Comparison of ENCODE assay signal across 9 cellular contexts in the genomic region with DNA sequence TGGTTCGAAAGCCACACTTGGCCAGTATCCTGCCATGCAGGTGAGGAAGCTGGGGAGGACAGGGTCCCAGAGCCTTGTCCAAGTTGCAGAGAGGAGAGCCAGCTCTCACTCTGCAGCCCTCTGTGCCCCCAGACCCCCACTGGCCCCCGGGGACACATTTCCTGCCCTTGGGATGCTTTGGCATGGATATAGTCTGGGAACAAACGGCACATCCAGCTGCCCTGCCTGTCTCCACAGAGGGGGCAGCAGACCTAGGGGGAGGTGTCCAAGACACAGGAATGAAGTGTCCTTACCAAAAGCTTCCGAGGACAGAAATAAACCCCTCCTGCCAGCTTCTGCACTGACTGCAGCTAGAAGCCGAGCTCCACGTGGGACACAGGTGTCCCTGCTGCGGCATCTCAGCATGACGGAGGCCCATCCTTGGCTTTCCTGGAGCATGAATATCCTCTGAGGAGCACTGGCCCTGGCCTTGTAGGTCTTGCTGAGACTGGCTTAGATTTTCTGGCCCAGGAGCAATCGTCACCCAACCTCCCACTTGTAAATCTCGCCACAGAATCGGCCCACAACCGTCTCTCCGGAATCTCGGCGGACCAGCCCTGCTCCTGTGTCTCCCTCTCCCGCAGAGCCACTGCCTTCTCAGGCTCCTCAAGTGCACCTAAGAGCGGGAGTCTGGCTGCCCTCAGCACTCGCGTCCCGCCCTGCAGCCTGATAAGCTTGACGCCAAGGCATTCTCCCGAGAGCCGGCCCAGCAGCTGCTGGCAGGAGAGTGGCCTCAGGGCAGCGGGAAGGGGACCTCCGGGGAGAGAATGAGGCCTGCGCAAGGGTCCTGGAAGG. TPM values are rescaled to one million over a fixed set of nuclear protein-coding genes. Genes with fewer than 3 reads are reported as not detected.
DNase-seq lines count a peak whose midpoint lies in the region; ATAC-seq, FAIRE-seq and TF ChIP-seq lines count a peak whose summit lies in the region.
"Had no signal": no experiment of that assay in that cellular context is flagged by ENCODE, and none has a peak within 500 bp of the region (broad histone marks: within the 10 kb centered on the region; RNA-seq: fewer than 3 reads in every experiment).

No MANE protein-coding gene starts in this region.

- H3K27ac Mint-ChIP-seq in activated CD4-positive, alpha-beta T cell treated with anti-CD3 and anti-CD28 coated beads, Interleukin-2, amount 10 ng/mL, durations not matched to agents 24 days and 14 days, result peak overlapping the region; percentile 92
- peak overlapping the region; percentile 97 for H3K27ac Mint-ChIP-seq in stimulated activated naive B cell treated with anti-CD40 and anti-IgM and Interleukin-4, amounts not matched to agents 10 μg/mL and 1 μg/mL and 100 μg/mL, for 72 hours

- FAIRE-seq in kidney (lab: Jason Lieb, UNC) (no peak), HTR-8/SVneo (lab: Jason Lieb, UNC) (no peak)

- no peaks in the 10 kb centered on the region for H3K27me3 Mint-ChIP-seq in activated CD4-positive, alpha-beta T cell treated with anti-CD3 and anti-CD28 coated beads, Interleukin-2, amount 10 ng/mL, durations not matched to agents 24 days and 14 days
- H3K27me3 Mint-ChIP-seq in stimulated activated naive B cell treated with anti-CD40 and anti-IgM and Interleukin-4, amounts not matched to agents 10 μg/mL and 1 μg/mL and 100 μg/mL, for 72 hours, result no peaks in the 10 kb centered on the region

- peak in 1 of 2 donors; percentile 1 for ATAC-seq in stimulated activated naive B cell treated with anti-CD40 and anti-IgM and Interleukin-4, amounts not matched to agents 10 μg/mL and 1 μg/mL and 100 μg/mL, for 72 hours (replicated peaks)
- ATAC-seq in HG03432 (IDR thresholded peaks at IDR 0.05; ENCODE audit: unreplicated experiment), result no peak

- no peaks in the 10 kb centered on the region for H3K27me3 ChIP-seq in NT2/D1 (ENCODE audit: insufficient read depth, insufficient read length)
- H3K27me3 ChIP-seq in brain microvascular endothelial cell (replicated peaks), result no peaks in the 10 kb centered on the region

- H3K36me3 Mint-ChIP-seq in activated CD4-positive, alpha-beta T cell treated with anti-CD3 and anti-CD28 coated beads, Interleukin-2, amount 10 ng/mL, durations not matched to agents 24 days and 14 days (ENCODE audit: low read depth), result peaks cover 12% of the 10 kb centered on the region
- peaks cover 15 to 18% of the 10 kb centered on the region in 2 donors for H3K36me3 Mint-ChIP-seq in stimulated activated naive B cell treated with anti-CD40 and anti-IgM and Interleukin-4, amounts not matched to agents 10 μg/mL and 1 μg/mL and 100 μg/mL, for 72 hours

- DNase-seq in activated CD4-positive, alpha-beta T cell treated with anti-CD3 and anti-CD28 coated beads, Interleukin-2, amount 10 ng/mL, durations not matched to agents 24 days and 14 days, result peak; percentile 68
- no peak for DNase-seq in activated CD4-positive, alpha-beta T cell treated with anti-CD3 and anti-CD28 coated beads, Interleukin-2, amount 50 U/mL, for 1 hour
- no peak for DNase-seq in NT2/D1 (ENCODE audit: low read depth, low spot score)
- no peak for DNase-seq in brain microvascular endothelial cell
- DNase-seq in kidney, result no peak
- peak; percentile 28 for DNase-seq in stimulated activated naive B cell treated with anti-CD40 and anti-IgM and Interleukin-4, amounts not matched to agents 10 μg/mL and 1 μg/mL and 100 μg/mL, for 72 hours
- no peak for DNase-seq in HTR-8/SVneo (ENCODE audit: insufficient read length, low spot score)

- in situ Hi-C loops in brain microvascular endothelial cell (cut with HindIII; ENCODE audit: low pct_ligation_motif_present, low sequenced_read_pairs), result no loop called here

- H3K4me3 ChIP-seq in NT2/D1 (ENCODE audit: insufficient read length, low read depth) (peak overlapping the region; percentile 94), brain microvascular endothelial cell (ENCODE audit: low read depth, low read length) (peak overlapping the region; percentile 71), kidney (ENCODE audit: low read length in 2 of 2) (peak overlapping the region; percentile 68 to 74)

- H3K27ac ChIP-seq in brain microvascular endothelial cell (peak overlapping the region; percentile 88), kidney (ENCODE audit: low read depth in 2 of 2, low read length in 2 of 2) (peak overlapping the region; percentile 96 to 98)

- H3K36me3 ChIP-seq in NT2/D1 (ENCODE audit: insufficient read depth, insufficient read length, low read length) (peaks cover 44% of the 10 kb centered on the region), brain microvascular endothelial cell (replicated peaks) (no peaks in the 10 kb centered on the region), kidney (ENCODE audit: control insufficient read depth in 1 of 2, insufficient read depth in 2 of 2, low read length in 2 of 2) (peaks cover 0 to under 1% of the 10 kb centered on the region in 2 donors)

- H3K9me3 Mint-ChIP-seq in activated CD4-positive, alpha-beta T cell treated with anti-CD3 and anti-CD28 coated beads, Interleukin-2, amount 10 ng/mL, durations not matched to agents 24 days and 14 days, result no peaks in the 10 kb centered on the region
- no peaks in the 10 kb centered on the region for H3K9me3 Mint-ChIP-seq in stimulated activated naive B cell treated with anti-CD40 and anti-IgM and Interleukin-4, amounts not matched to agents 10 μg/mL and 1 μg/mL and 100 μg/mL, for 72 hours

- intact Hi-C loops in activated CD4-positive, alpha-beta T cell treated with anti-CD3 and anti-CD28 coated beads, Interleukin-2, amount 10 ng/mL, durations not matched to agents 24 days and 14 days (cut with micrococcal nuclease), result loop anchor here (1.0 to 2.0 kb wide), 3 partner anchors 40 to 110 kb away; a partner anchor contains a TSS
- intact Hi-C loops in kidney (cut with DNase I), result no loop called here

- H3K4me1 ChIP-seq in NT2/D1 (ENCODE audit: insufficient read depth, insufficient read length), result peaks cover 31% of the 10 kb centered on the region
- H3K4me1 ChIP-seq in kidney (ENCODE audit: control insufficient read depth in 1 of 2, insufficient read depth in 1 of 2, low read depth in 1 of 2, low read length in 2 of 2), result peaks cover 23 to 39% of the 10 kb centered on the region in 2 donors

- H3K9ac ChIP-seq in NT2/D1 (ENCODE audit: insufficient read length, low read depth) (peak overlapping the region; percentile 100), kidney (ENCODE audit: low read length in 2 of 2) (peak overlapping the region; percentile 4 to 87)

- peak overlapping the region; percentile 90 for H3K4me3 Mint-ChIP-seq in activated CD4-positive, alpha-beta T cell treated with anti-CD3 and anti-CD28 coated beads, Interleukin-2, amount 10 ng/mL, durations not matched to agents 24 days and 14 days
- H3K4me3 Mint-ChIP-seq in stimulated activated naive B cell treated with anti-CD40 and anti-IgM and Interleukin-4, amounts not matched to agents 10 μg/mL and 1 μg/mL and 100 μg/mL, for 72 hours, result peak overlapping the region; percentile 94 to 96

- H3K9me3 ChIP-seq in NT2/D1 (ENCODE audit: insufficient read depth, low read length), result no peaks in the 10 kb centered on the region
- H3K9me3 ChIP-seq in kidney (ENCODE audit: control insufficient read depth in 1 of 2, low read length in 2 of 2), result no peaks in the 10 kb centered on the region

- H3K4me1 Mint-ChIP-seq in activated CD4-positive, alpha-beta T cell treated with anti-CD3 and anti-CD28 coated beads, Interleukin-2, amount 10 ng/mL, durations not matched to agents 24 days and 14 days, result peaks cover 18% of the 10 kb centered on the region
- H3K4me1 Mint-ChIP-seq in stimulated activated naive B cell treated with anti-CD40 and anti-IgM and Interleukin-4, amounts not matched to agents 10 μg/mL and 1 μg/mL and 100 μg/mL, for 72 hours, result peaks cover 34 to 65% of the 10 kb centered on the region in 2 donors

- TF ChIP-seq CTCF in brain microvascular endothelial cell (IDR thresholded peaks at IDR 0.05; ENCODE audit: low read depth, low read length, missing control alignments), result no peak
- TF ChIP-seq CTCF in kidney (IDR thresholded peaks at IDR 0.05; ENCODE audit: borderline replicate concordance, extremely low read depth, insufficient read depth), result no peak

RNA-seq across cellular contexts. Expression of a gene that starts 1.1 kb away (rescaled TPM):
- total RNA-seq in activated CD4-positive, alpha-beta T cell treated with anti-CD3 and anti-CD28 coated beads, Interleukin-2, amount 10 ng/mL, durations not matched to agents 24 days and 14 days, result 121 and 124 TPM in 2 replicates
- total RNA-seq in kidney, result 52.9 TPM
- 17.9 TPM for polyA plus RNA-seq in kidney (ENCODE audit: insufficient read depth, low read depth, low replicate concordance)

RNA-seq across cellular contexts. Expression of a gene that starts 33.8 kb away (rescaled TPM):
- not detected in 2 replicates for total RNA-seq in activated CD4-positive, alpha-beta T cell treated with anti-CD3 and anti-CD28 coated beads, Interleukin-2, amount 10 ng/mL, durations not matched to agents 24 days and 14 days
- total RNA-seq in kidney, result 1.8 TPM
- 24.4 TPM for polyA plus RNA-seq in kidney (ENCODE audit: insufficient read depth, low read depth, low replicate concordance)
- total RNA-seq: pulmonary artery endothelial cell had no signal

RNA-seq across cellular contexts. Expression of a gene that starts 40.4 kb away (rescaled TPM):
- total RNA-seq in activated CD4-positive, alpha-beta T cell treated with anti-CD3 and anti-CD28 coated beads, Interleukin-2, amount 10 ng/mL, durations not matched to agents 24 days and 14 days, result 1.1 TPM in 2 replicates
- 3.3 TPM for total RNA-seq in kidney
- 17.4 TPM for polyA plus RNA-seq in kidney (ENCODE audit: insufficient read depth, low read depth, low replicate concordance)

RNA-seq across cellular contexts. Expression of a gene that starts 43.4 kb away (rescaled TPM):
- total RNA-seq in activated CD4-positive, alpha-beta T cell treated with anti-CD3 and anti-CD28 coated beads, Interleukin-2, amount 10 ng/mL, durations not matched to agents 24 days and 14 days, result 43.2 and 50.3 TPM in 2 replicates
- total RNA-seq in kidney, result 92.9 TPM
- polyA plus RNA-seq in kidney (ENCODE audit: insufficient read depth, low read depth, low replicate concordance), result 118 TPM

Comparison
In these comparisons a context has a peak if more than half of its experiments do, and no peak if none do; other contexts are left out.
1. DNase-seq: peak in activated CD4-positive, alpha-beta T cell treated with anti-CD3 and anti-CD28 coated beads, Interleukin-2, amount 10 ng/mL, durations not matched to agents 24 days and 14 days (single experiment) and stimulated activated naive B cell treated with anti-CD40 and anti-IgM and Interleukin-4, amounts not matched to agents 10 μg/mL and 1 μg/mL and 100 μg/mL, for 72 hours (single experiment); none in activated CD4-positive, alpha-beta T cell treated with anti-CD3 and anti-CD28 coated beads, Interleukin-2, amount 50 U/mL, for 1 hour (single experiment), NT2/D1 (single experiment), brain microvascular endothelial cell (single experiment), kidney (single experiment) and HTR-8/SVneo (single experiment).
2. Peak in every context shown above with its lines, with median percentiles within 50 percentile points of each other: H3K4me3 ChIP-seq.